ENCODE assay signal across 8 cellular contexts in the genomic region with DNA sequence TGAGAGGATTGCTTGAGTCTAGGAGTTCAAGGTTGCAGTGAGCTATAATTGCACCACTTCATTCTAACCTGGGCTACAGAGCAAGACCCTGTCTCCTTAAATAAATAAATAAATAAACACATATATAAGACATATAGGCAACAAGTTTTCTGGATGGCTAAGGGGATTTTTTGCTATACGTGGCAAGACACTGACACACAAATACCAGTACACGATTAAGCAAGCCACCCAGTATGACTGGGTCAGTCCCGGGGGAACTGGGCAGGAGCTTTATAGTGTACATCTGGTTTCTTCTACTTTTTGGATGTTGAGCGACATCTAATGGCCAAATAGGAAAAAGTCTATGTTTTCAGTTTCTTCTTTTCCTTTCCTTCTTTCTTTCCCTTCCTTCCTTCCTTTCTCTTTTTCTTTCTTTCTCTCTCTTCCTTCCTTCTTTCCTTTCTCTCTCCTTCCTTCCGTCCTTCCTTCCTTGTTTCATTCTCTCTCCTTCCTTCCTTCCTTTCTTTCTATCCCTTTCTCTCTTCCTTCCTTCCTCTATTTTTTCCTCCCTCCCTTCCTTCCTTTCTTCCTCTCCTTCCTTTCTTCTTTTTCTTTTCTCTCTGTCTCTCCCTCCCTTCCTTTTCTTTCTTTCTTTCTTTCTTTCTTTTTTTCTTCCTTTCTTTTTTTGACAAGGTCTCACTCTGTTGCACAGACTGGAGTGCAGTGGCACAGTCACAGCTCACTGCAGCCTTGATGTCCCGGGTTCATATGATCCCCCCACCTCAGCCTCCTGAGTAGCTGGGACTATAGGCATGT. TPM values are rescaled to one million over a fixed set of nuclear protein-coding genes. Genes with fewer than 3 reads are reported as not detected.
DNase-seq lines count a peak whose midpoint lies in the region; TF ChIP-seq lines count a peak whose summit lies in the region.

No MANE protein-coding gene starts in this region.

- peak overlapping the region; percentile 46 for H3K27ac ChIP-seq in brain microvascular endothelial cell

- H3K36me3 Mint-ChIP-seq in HFFc6 (ENCODE audit: low read depth), result no peaks in the 10 kb centered on the region

- no peaks in the 10 kb centered on the region for H4K20me1 ChIP-seq in Loucy (ENCODE audit: insufficient read depth, low read length, poor library complexity, severe bottlenecking)

- H3K9me3 Mint-ChIP-seq in HFFc6, result no peaks in the 10 kb centered on the region

- in situ Hi-C loops in ACHN (cut with HindIII; ENCODE audit: low pct_ligation_motif_present, low pct_unique_long_range_greater_than_20kb, low sequenced_read_pairs), result no loop called here
- in situ Hi-C loops in SK-MEL-5 (cut with HindIII; ENCODE audit: low pct_unique_long_range_greater_than_20kb, low sequenced_read_pairs), result no loop called here
- in situ Hi-C loops in brain microvascular endothelial cell (cut with HindIII; ENCODE audit: low pct_ligation_motif_present, low sequenced_read_pairs), result no loop called here

- no peaks in the 10 kb centered on the region for H3K79me2 ChIP-seq in Loucy (ENCODE audit: insufficient read depth, low read length)

- no peaks in the 10 kb centered on the region for H3K9me3 ChIP-seq in Loucy (ENCODE audit: insufficient read depth, low read depth, low read length)

- no peak overlapping the region for H3K4me3 ChIP-seq in GM12875 (ENCODE audit: low read depth, low read length)
- H3K4me3 ChIP-seq in Loucy (ENCODE audit: low read length, poor library complexity, severe bottlenecking), result peak overlapping the region; percentile 38
- H3K4me3 ChIP-seq in brain microvascular endothelial cell (ENCODE audit: low read depth, low read length), result no peak overlapping the region

- no peaks in the 10 kb centered on the region for H3K27me3 ChIP-seq in Loucy (ENCODE audit: insufficient read depth, low read length, poor library complexity, severe bottlenecking)
- no peaks in the 10 kb centered on the region for H3K27me3 ChIP-seq in brain microvascular endothelial cell (replicated peaks)

- peak overlapping the region; percentile 78 for H3K4me3 Mint-ChIP-seq in HFFc6

- peaks cover 26% of the 10 kb centered on the region for H3K4me1 Mint-ChIP-seq in HFFc6 (ENCODE audit: low read depth)

- TF ChIP-seq CTCF in GM12875 (IDR thresholded peaks at IDR 0.05; ENCODE audit: borderline replicate concordance, insufficient read depth, low read depth, low read length) (peak; percentile 40), HFFc6 (IDR thresholded peaks at IDR 0.05) (peak; percentile 86), Loucy (conservative IDR thresholded peaks at IDR 0.05; ENCODE audit: low read length) (peak; percentile 74), brain microvascular endothelial cell (IDR thresholded peaks at IDR 0.05; ENCODE audit: low read depth, low read length, missing control alignments) (peak; percentile 55)

- H3F3A ChIP-seq in Loucy (ENCODE audit: low read depth), result no peaks in the 10 kb centered on the region

- no peaks in the 10 kb centered on the region for H3K27me3 Mint-ChIP-seq in HFFc6 (ENCODE audit: insufficient read depth)

- H3K27ac Mint-ChIP-seq in HFFc6, result peak overlapping the region; percentile 78

- H3K36me3 ChIP-seq in Loucy (ENCODE audit: insufficient read depth, low read length) (no peaks in the 10 kb centered on the region), brain microvascular endothelial cell (replicated peaks) (no peaks in the 10 kb centered on the region)

- H3K9me2 ChIP-seq in Loucy (replicated peaks; ENCODE audit: low read depth, low read length), result no peaks in the 10 kb centered on the region

- peak overlapping the region; percentile 61 for H3K4me2 ChIP-seq in Loucy (ENCODE audit: low read depth, low read length, poor library complexity, severe bottlenecking)

- peak overlapping the region; percentile 22 for H3K9ac ChIP-seq in Loucy (ENCODE audit: low read depth, low read length, poor library complexity, severe bottlenecking)

- peaks cover 30% of the 10 kb centered on the region for H3K4me1 ChIP-seq in Loucy (ENCODE audit: insufficient read depth, low read length, poor library complexity, severe bottlenecking)

- peak overlapping the region; percentile 57 for H2AFZ ChIP-seq in Loucy (ENCODE audit: low read length)

- peak; percentile 78 for DNase-seq in ACHN
- DNase-seq in HFFc6, result peak; percentile 90
- peak; percentile 81 for DNase-seq in SK-MEL-5 (ENCODE audit: low read depth, low spot score)
- DNase-seq in brain microvascular endothelial cell, result peak; percentile 96
- DNase-seq in inferior parietal cortex (ENCODE audit: extremely low spot score), result peak; percentile 59
- peak; percentile 44 for DNase-seq in stimulated activated CD4-positive, alpha-beta T cell treated with anti-CD3 and anti-CD28 coated beads, Interleukin-15, amount 100 ng/mL, for 24 hours

RNA-seq across cellular contexts. Expression of a gene that starts 47.0 kb away (rescaled TPM):
- 10 to 100 TPM; 80.8 to 91.6 (median 87.7) TPM for total RNA-seq in HFFc6 (2021; fragmentation: NEBNext Ultra II Directional; extraction: Animal tissue kit (Norgen Biotek cat#: 25700))
- total RNA-seq in SK-MEL-5 (2014; rRNA removed; shearing (Covaris generic)), result 58.1 and 66.1 TPM in 2 replicates
- 48.5 and 52.2 TPM in 2 replicates for polyA plus RNA-seq in SK-MEL-5 (2015; cell fraction: cytosol; rRNA removed)
- 23.4 and 24.5 TPM in 2 replicates for polyA plus RNA-seq in SK-MEL-5 (2015; cell fraction: nucleus; rRNA removed)

RNA-seq across cellular contexts. Expression of a gene that starts 56.2 kb away (rescaled TPM):
- total RNA-seq in HFFc6 (2021; fragmentation: NEBNext Ultra II Directional; extraction: Animal tissue kit (Norgen Biotek cat#: 25700)), result 10 to 100 TPM; 16.5 to 20.6 (median 19.3) TPM
- total RNA-seq in SK-MEL-5 (2014; rRNA removed; shearing (Covaris generic)), result 25.0 and 25.7 TPM in 2 replicates
- 11.7 and 15.7 TPM in 2 replicates for polyA plus RNA-seq in SK-MEL-5 (2015; cell fraction: cytosol; rRNA removed)
- polyA plus RNA-seq in SK-MEL-5 (2015; cell fraction: nucleus; rRNA removed), result 20.3 and 21.5 TPM in 2 replicates

Comparison
In these comparisons a context has a peak if more than half of its experiments do, and no peak if none do; other contexts are left out.
1. DNase-seq: peak in every context shown above with its lines; median percentile 96 in brain microvascular endothelial cell; 90 in HFFc6; 81 in SK-MEL-5; 78 in ACHN; 59 in inferior parietal cortex; 44 in stimulated activated CD4-positive, alpha-beta T cell treated with anti-CD3 and anti-CD28 coated beads, Interleukin-15, amount 100 ng/mL, for 24 hours.